In genomic region chr13:41557719-41558118, GRCh38 we compare ENCODE assay signal across 7 cellular contexts.
"Had no signal": no experiment of that assay in that cellular context is flagged by ENCODE, and none has a peak within 500 bp of the region (broad histone marks: within the 10 kb centered on the region; RNA-seq: fewer than 3 reads in every experiment).

No MANE protein-coding gene starts in this region.

- H3K4me3 ChIP-seq: K562 had no signal

- ATAC-seq: HepG2, K562 had no signal

- H3K9me3 Mint-ChIP-seq: IgD-negative memory B cell had no signal

- DNase-seq: IMR-90, KBM-7, KG1 had no signal

- H3K4me3 Mint-ChIP-seq: IgD-negative memory B cell had no signal

- H3K27ac ChIP-seq: HL-60 had no signal
